ENCODE assay signal across 2 cellular contexts in genomic region chr16:90044111-90044551, GRCh38.
A peak's percentile ranks its signal among the peaks of the same experiment; 100 is the strongest.
TF ChIP-seq lines count a peak whose summit lies in the region.

No MANE protein-coding gene starts in this region.

TF ChIP-seq in A549, 52 proteins besides CTCF, POLR2A, EP300 and RAD21:
- 0 out of 2 replicates have a peak, but pooled peaks have one; percentile 12 for TF ChIP-seq FOSL2 (IDR thresholded peaks at IDR 0.05)
- TF ChIP-seq FOSL2 (CRISPR knock-in tag; IDR thresholded peaks at IDR 0.05), result peak; percentile 61
- no peak for TF ChIP-seq RARB (CRISPR knock-in tag; IDR thresholded peaks at IDR 0.05)

TF ChIP-seq in HepG2, 621 proteins besides CTCF, POLR2A, EP300 and RAD21 (continues in another document):
- no peak for TF ChIP-seq POGK (CRISPR knock-in tag; conservative IDR thresholded peaks at IDR 0.05)
- no peak for TF ChIP-seq ZNF225 (CRISPR knock-in tag; IDR thresholded peaks at IDR 0.05)
- no peak for TF ChIP-seq ZNF468 (CRISPR knock-in tag; IDR thresholded peaks at IDR 0.05)
- no peak for TF ChIP-seq TRIM24 (CRISPR knock-in tag; IDR thresholded peaks at IDR 0.05)
- no peak for TF ChIP-seq CCDC6 (CRISPR knock-in tag; IDR thresholded peaks at IDR 0.05)
- TF ChIP-seq ZKSCAN1 (IDR thresholded peaks at IDR 0.05; ENCODE audit: low read length), result no peak
- TF ChIP-seq SRY (CRISPR knock-in tag; IDR thresholded peaks at IDR 0.05), result no peak
- TF ChIP-seq XBP1 (CRISPR knock-in tag; IDR thresholded peaks at IDR 0.05), result no peak
- no peak for TF ChIP-seq NCOA5 (CRISPR knock-in tag; IDR thresholded peaks at IDR 0.05)
- no peak for TF ChIP-seq MYNN (CRISPR knock-in tag; IDR thresholded peaks at IDR 0.05; ENCODE audit: low read depth)
- peak; percentile 56; the same call in 1 of the 2 replicates for TF ChIP-seq SAFB2 (CRISPR knock-in tag; IDR thresholded peaks at IDR 0.05; ENCODE audit: borderline replicate concordance, low read depth)
- TF ChIP-seq SRSF9 (IDR thresholded peaks at IDR 0.05; ENCODE audit: borderline replicate concordance, insufficient read depth, low read depth, low read length, poor library complexity, severe bottlenecking), result no peak
- no peak for TF ChIP-seq SMARCE1 (IDR thresholded peaks at IDR 0.05; ENCODE audit: borderline replicate concordance)
- peak; percentile 21 for TF ChIP-seq PRPF4 (IDR thresholded peaks at IDR 0.05; ENCODE audit: low read depth, low read length, poor library complexity, severe bottlenecking)
- TF ChIP-seq NKX3-1 (CRISPR knock-in tag; IDR thresholded peaks at IDR 0.05), result no peak
- TF ChIP-seq PATZ1 (CRISPR knock-in tag; IDR thresholded peaks at IDR 0.05), result no peak
- TF ChIP-seq ZNF296 (CRISPR knock-in tag; conservative IDR thresholded peaks at IDR 0.05), result no peak
- TF ChIP-seq ZNF343 (CRISPR knock-in tag; IDR thresholded peaks at IDR 0.05), result no peak
- no peak for TF ChIP-seq ZNF512 (CRISPR knock-in tag; IDR thresholded peaks at IDR 0.05)
- no peak for TF ChIP-seq SRSF1 (optimal IDR thresholded peaks at IDR 0.05; ENCODE audit: low read depth, low read length)
- no peak for TF ChIP-seq SIN3A (IDR thresholded peaks at IDR 0.05; ENCODE audit: borderline replicate concordance, low read depth, low read length)
- no peak for TF ChIP-seq ZNF281 (CRISPR knock-in tag; IDR thresholded peaks at IDR 0.05; ENCODE audit: borderline replicate concordance)
- no peak for TF ChIP-seq ZNF724P (CRISPR knock-in tag; IDR thresholded peaks at IDR 0.05; ENCODE audit: borderline replicate concordance)
- TF ChIP-seq E2F2 (CRISPR knock-in tag; IDR thresholded peaks at IDR 0.05; ENCODE audit: borderline replicate concordance), result no peak
- TF ChIP-seq ZNF414 (CRISPR knock-in tag; IDR thresholded peaks at IDR 0.05), result no peak
- no peak for TF ChIP-seq MTA1 (CRISPR knock-in tag; IDR thresholded peaks at IDR 0.05; ENCODE audit: borderline replicate concordance)
- no peak for TF ChIP-seq MEF2D (CRISPR knock-in tag; IDR thresholded peaks at IDR 0.05)
- no peak for TF ChIP-seq FOXP4 (CRISPR knock-in tag; IDR thresholded peaks at IDR 0.05)
- TF ChIP-seq ZNF687 (CRISPR knock-in tag; IDR thresholded peaks at IDR 0.05), result peak; percentile 49
- TF ChIP-seq EZH2 (conservative IDR thresholded peaks at IDR 0.05; ENCODE audit: low read depth, low read length), result no peak
- TF ChIP-seq NFRKB (IDR thresholded peaks at IDR 0.05), result no peak
- TF ChIP-seq SP2 (CRISPR knock-in tag; IDR thresholded peaks at IDR 0.05), result no peak
- peak; percentile 48; the same call in 1 of the 2 replicates for TF ChIP-seq YEATS2 (CRISPR knock-in tag; IDR thresholded peaks at IDR 0.05; ENCODE audit: borderline replicate concordance)
- no peak for TF ChIP-seq MTERF4 (CRISPR knock-in tag; IDR thresholded peaks at IDR 0.05)
- no peak for TF ChIP-seq ZNF777 (CRISPR knock-in tag; IDR thresholded peaks at IDR 0.05)
- no peak for TF ChIP-seq SMARCC2 (IDR thresholded peaks at IDR 0.05)
- TF ChIP-seq GATA4 (IDR thresholded peaks at IDR 0.05; ENCODE audit: borderline replicate concordance, low read depth), result no peak
- TF ChIP-seq KLF12 (CRISPR knock-in tag; IDR thresholded peaks at IDR 0.05; ENCODE audit: borderline replicate concordance), result no peak
- no peak for TF ChIP-seq KLF6 (CRISPR knock-in tag; IDR thresholded peaks at IDR 0.05)
- TF ChIP-seq CREM (IDR thresholded peaks at IDR 0.05), result no peak
- no peak for TF ChIP-seq CREM (CRISPR knock-in tag; IDR thresholded peaks at IDR 0.05)
- TF ChIP-seq THYN1 (CRISPR knock-in tag; IDR thresholded peaks at IDR 0.05; ENCODE audit: borderline replicate concordance, low read depth), result no peak
- TF ChIP-seq MTF1 (CRISPR knock-in tag; IDR thresholded peaks at IDR 0.05), result no peak
- no peak for TF ChIP-seq ATF2 (CRISPR knock-in tag; IDR thresholded peaks at IDR 0.05)
- 0 out of 2 replicates have a peak, but pooled peaks have one; percentile 24 for TF ChIP-seq SPEN (CRISPR knock-in tag; IDR thresholded peaks at IDR 0.05; ENCODE audit: low read depth)
- TF ChIP-seq ZFYVE20 (CRISPR knock-in tag; IDR thresholded peaks at IDR 0.05; ENCODE audit: borderline replicate concordance, low read depth), result no peak
- TF ChIP-seq AKAP8 (CRISPR knock-in tag; IDR thresholded peaks at IDR 0.05), result peak; percentile 51
